14 cellular contexts compared by ENCODE assay signal in the genomic region with DNA sequence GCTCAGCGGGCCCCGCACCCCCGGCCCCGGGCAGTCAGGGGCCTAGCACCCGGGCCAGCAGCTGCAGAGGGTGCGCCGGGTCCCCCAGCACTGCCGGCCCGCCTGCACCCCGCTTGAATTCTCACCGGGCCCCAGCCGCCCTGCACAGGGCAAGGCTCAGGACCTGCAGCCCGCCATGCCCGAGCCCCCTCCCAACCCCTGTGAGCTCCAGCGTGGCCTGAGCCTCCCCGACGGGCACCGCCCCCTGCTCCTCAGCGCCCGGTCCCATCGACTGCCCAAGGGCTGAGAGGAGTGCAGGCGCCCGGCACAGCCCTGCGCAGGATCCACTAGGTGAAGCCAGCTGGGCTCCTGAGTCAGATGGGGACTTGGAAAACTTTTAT. TPM values are rescaled to one million over a fixed set of nuclear protein-coding genes. Genes with fewer than 3 reads are reported as not detected.
A peak's percentile ranks its signal among the peaks of the same experiment; 100 is the strongest.
DNase-seq lines count a peak whose midpoint lies in the region; ATAC-seq and TF ChIP-seq lines count a peak whose summit lies in the region.
"Had no signal": no experiment of that assay in that cellular context is flagged by ENCODE, and none has a peak within 500 bp of the region (broad histone marks: within the 10 kb centered on the region; RNA-seq: fewer than 3 reads in every experiment).

No MANE protein-coding gene starts in this region.

- no peak overlapping the region for H2AFZ ChIP-seq in OCI-LY7 (ENCODE audit: low read length)

- H3K36me3 Mint-ChIP-seq in activated naive CD4-positive, alpha-beta T cell treated with anti-CD3 and anti-CD28 coated beads for 36 hours (ENCODE audit: low read depth): peaks cover 30% of the 10 kb centered on the region
- peaks cover 9% of the 10 kb centered on the region for H3K36me3 Mint-ChIP-seq in endothelial cell (ENCODE audit: low read depth, unreplicated experiment)
- H3K36me3 Mint-ChIP-seq in stimulated activated memory B cell treated with anti-CD40 and anti-IgM and Interleukin-4, amounts not matched to agents 10 μg/mL and 1 μg/mL and 100 μg/mL, for 72 hours: peaks cover 28% of the 10 kb centered on the region

- H3K36me3 ChIP-seq in OCI-LY7 (ENCODE audit: insufficient read depth, low read length): peaks cover 50% of the 10 kb centered on the region
- H3K36me3 ChIP-seq: colonic mucosa had no signal

- no peaks in the 10 kb centered on the region for H4K20me1 ChIP-seq in OCI-LY7 (ENCODE audit: insufficient read depth, low read length)

- no peaks in the 10 kb centered on the region for H3K9me3 Mint-ChIP-seq in activated naive CD4-positive, alpha-beta T cell treated with anti-CD3 and anti-CD28 coated beads for 36 hours
- no peaks in the 10 kb centered on the region for H3K9me3 Mint-ChIP-seq in endothelial cell (ENCODE audit: unreplicated experiment)
- no peaks in the 10 kb centered on the region for H3K9me3 Mint-ChIP-seq in stimulated activated memory B cell treated with anti-CD40 and anti-IgM and Interleukin-4, amounts not matched to agents 10 μg/mL and 1 μg/mL and 100 μg/mL, for 72 hours

- H3K9me3 ChIP-seq in OCI-LY7 (ENCODE audit: low read length): no peaks in the 10 kb centered on the region
- H3K9me3 ChIP-seq: colonic mucosa, psoas muscle had no signal

- H3K4me3 ChIP-seq in OCI-LY7 (ENCODE audit: low read depth, low read length, poor library complexity, severe bottlenecking): no peak overlapping the region

- CTCF ChIA-PET in activated naive CD4-positive, alpha-beta T cell treated with anti-CD3 and anti-CD28 coated beads for 36 hours (lab: Charles Lee): interaction anchor here (0.7 to 0.9 kb wide), 2 partner anchors 17 to 75 kb away, joined by 3 read pairs; no protein-coding TSS in a partner anchor
- CTCF ChIA-PET in OCI-LY7 (lab: Charles Lee; ENCODE audit: unreplicated experiment): no interaction called here

- POLR2A ChIA-PET in OCI-LY7 (lab: Charles Lee): interaction anchor here (1.1 kb wide), 1 partner anchor 19 kb away, joined by 3 read pairs; no protein-coding TSS in a partner anchor

- peak overlapping the region; percentile 55 for H3K4me3 Mint-ChIP-seq in activated naive CD4-positive, alpha-beta T cell treated with anti-CD3 and anti-CD28 coated beads for 36 hours
- no peak overlapping the region for H3K4me3 Mint-ChIP-seq in endothelial cell (ENCODE audit: unreplicated experiment)
- peak overlapping the region; percentile 41 for H3K4me3 Mint-ChIP-seq in stimulated activated memory B cell treated with anti-CD40 and anti-IgM and Interleukin-4, amounts not matched to agents 10 μg/mL and 1 μg/mL and 100 μg/mL, for 72 hours

- H3K4me1 ChIP-seq in OCI-LY7 (ENCODE audit: insufficient read depth, low read length, poor library complexity, severe bottlenecking): peaks cover 58% of the 10 kb centered on the region
- H3K4me1 ChIP-seq: colonic mucosa had no signal

- H3K79me2 ChIP-seq in OCI-LY7 (ENCODE audit: insufficient read depth, low read depth, low read length): peaks cover 82% of the 10 kb centered on the region

- TF ChIP-seq CTCF in OCI-LY7 (conservative IDR thresholded peaks at IDR 0.05; ENCODE audit: low read length) (no peak), endothelial cell (IDR thresholded peaks at IDR 0.05; ENCODE audit: unreplicated experiment) (no peak)

- no peak overlapping the region for H3K27ac ChIP-seq in OCI-LY7 (ENCODE audit: low read depth, low read length, poor library complexity, severe bottlenecking)
- H3K27ac ChIP-seq: psoas muscle had no signal

- H3K9me2 ChIP-seq in OCI-LY7 (ENCODE audit: insufficient read depth, low read length): no peaks in the 10 kb centered on the region

- H3K4me2 ChIP-seq in OCI-LY7 (ENCODE audit: low read length): 0 out of 2 replicates have a peak overlapping the region, but pooled peaks have one; percentile 90

- no TSS peak for BruUV-seq in OCI-LY7 (replicated peaks; lab: Mats Ljungman, UMichigan)

- no peak overlapping the region for H3K27ac Mint-ChIP-seq in activated naive CD4-positive, alpha-beta T cell treated with anti-CD3 and anti-CD28 coated beads for 36 hours
- H3K27ac Mint-ChIP-seq in endothelial cell (ENCODE audit: unreplicated experiment): peak overlapping the region; percentile 82
- H3K27ac Mint-ChIP-seq in stimulated activated memory B cell treated with anti-CD40 and anti-IgM and Interleukin-4, amounts not matched to agents 10 μg/mL and 1 μg/mL and 100 μg/mL, for 72 hours: no peak overlapping the region

- intact Hi-C loops in activated naive CD4-positive, alpha-beta T cell treated with anti-CD3 and anti-CD28 coated beads for 36 hours (cut with micrococcal nuclease): no loop called here
- intact Hi-C loops in OCI-LY7 (cut with micrococcal nuclease; ENCODE audit: unreplicated experiment): no loop called here
- intact Hi-C loops in left ventricle myocardium superior (cut with micrococcal nuclease): no loop called here

- no peak for DNase-seq in activated naive CD4-positive, alpha-beta T cell treated with anti-CD3 and anti-CD28 coated beads for 36 hours
- no peak for DNase-seq in activated naive CD4-positive, alpha-beta T cell (lab: John Stamatoyannopoulos, UW)
- DNase-seq in OCI-LY7 (ENCODE audit: low spot score) (no peak), endothelial cell (ENCODE audit: low spot score) (no peak), left ventricle myocardium superior (no peak), putamen (ENCODE audit: low spot score) (no peak)
- DNase-seq in central memory CD4-positive, alpha-beta T cell: no peak
- DNase-seq: GF-D8; NCI-H1436 treated with DMSO at 0.1 percent for 48 hours; NCI-H524 treated with DMSO at 0.1 percent for 48 hours; psoas muscle; stimulated activated naive CD4-positive, alpha-beta T cell treated with Interleukin-2 at 50 U/mL for 16 hours had no signal

- no peaks in the 10 kb centered on the region for H3K27me3 Mint-ChIP-seq in activated naive CD4-positive, alpha-beta T cell treated with anti-CD3 and anti-CD28 coated beads for 36 hours (ENCODE audit: low read depth)
- peaks cover 9% of the 10 kb centered on the region for H3K27me3 Mint-ChIP-seq in endothelial cell (ENCODE audit: unreplicated experiment)
- H3K27me3 Mint-ChIP-seq in stimulated activated memory B cell treated with anti-CD40 and anti-IgM and Interleukin-4, amounts not matched to agents 10 μg/mL and 1 μg/mL and 100 μg/mL, for 72 hours: no peaks in the 10 kb centered on the region

- peaks cover 42% of the 10 kb centered on the region for H3K4me1 Mint-ChIP-seq in activated naive CD4-positive, alpha-beta T cell treated with anti-CD3 and anti-CD28 coated beads for 36 hours (ENCODE audit: low read depth)
- H3K4me1 Mint-ChIP-seq in endothelial cell (ENCODE audit: unreplicated experiment): peaks cover 21% of the 10 kb centered on the region
- H3K4me1 Mint-ChIP-seq in stimulated activated memory B cell treated with anti-CD40 and anti-IgM and Interleukin-4, amounts not matched to agents 10 μg/mL and 1 μg/mL and 100 μg/mL, for 72 hours: peaks cover 49% of the 10 kb centered on the region

- no peak for ATAC-seq in stimulated activated memory B cell treated with anti-CD40 and anti-IgM and Interleukin-4, amounts not matched to agents 10 μg/mL and 1 μg/mL and 100 μg/mL, for 72 hours
- no peak for ATAC-seq in left ventricle myocardium superior
- ATAC-seq: psoas muscle had no signal

RNA-seq across cellular contexts. Expression of gene BRCA1, which starts 1.7 kb away (rescaled TPM):
- 10 to 100 TPM; 77.4 to 80.6 TPM for total RNA-seq in activated naive CD4-positive, alpha-beta T cell treated with anti-CD3 and anti-CD28 coated beads for 36 hours
- total RNA-seq in OCI-LY7 (2014; rRNA removed; shearing (Covaris generic)): 112 and 134 TPM in 2 replicates
- 130 and 135 TPM in 2 replicates for total RNA-seq in OCI-LY7 (2022)
- 8.7 TPM for total RNA-seq in endothelial cell (ENCODE audit: unreplicated experiment)
- total RNA-seq in left ventricle myocardium superior: 6.8 TPM

RNA-seq across cellular contexts. Expression of gene NBR1, which starts 44.1 kb away (rescaled TPM):
- total RNA-seq in activated naive CD4-positive, alpha-beta T cell treated with anti-CD3 and anti-CD28 coated beads for 36 hours: 10 to 100 TPM; 62.1 to 66.8 TPM
- total RNA-seq in OCI-LY7 (2014; rRNA removed; shearing (Covaris generic)): 15.2 and 16.2 TPM in 2 replicates
- total RNA-seq in OCI-LY7 (2022) (38.6 and 48.3 TPM in 2 replicates), endothelial cell (ENCODE audit: unreplicated experiment) (74.9 TPM), left ventricle myocardium superior (99.2 TPM)
